17 cellular contexts compared by ENCODE assay signal in genomic region chr15:28995721-28996120, GRCh38.
DNase-seq lines count a peak whose midpoint lies in the region; TF ChIP-seq lines count a peak whose summit lies in the region.
"Had no signal": no experiment of that assay in that cellular context is flagged by ENCODE, and none has a peak within 500 bp of the region (broad histone marks: within the 10 kb centered on the region; RNA-seq: fewer than 3 reads in every experiment).

No MANE protein-coding gene starts in this region.

- H3K4me1 Mint-ChIP-seq in T-helper 2 cell treated with Interferon-gamma antibody and Interleukin-4, amounts not matched to agents 5 μg/mL and 100 μg/mL, for 36 hours (ENCODE audit: low read depth) = peaks cover 7% of the 10 kb centered on the region

- peak overlapping the region; percentile 97 for H3K27ac ChIP-seq in angular gyrus (ENCODE audit: low read depth, low read length)
- peak overlapping the region; percentile 99 for H3K27ac ChIP-seq in cingulate gyrus (ENCODE audit: low read depth, low read length)
- peak overlapping the region in 7 of 8 donors; percentile 39 to 83 (median 78) for H3K27ac ChIP-seq in spleen
- H3K27ac ChIP-seq: C4-2B had no signal

- intact Hi-C loops in spleen (cut with DNase I; ENCODE audit: low total_unique reads) (no loop called here), cardiac septum (cut with DNase I) (no loop called here)

- H3K27ac Mint-ChIP-seq in T-helper 2 cell treated with Interferon-gamma antibody and Interleukin-4, amounts not matched to agents 5 μg/mL and 100 μg/mL, for 36 hours = no peak overlapping the region

- H3K9me3 ChIP-seq in spleen = no peaks in the 10 kb centered on the region

- DNase-seq in midbrain (lab: John Stamatoyannopoulos, UW) (peak; percentile 51), spleen (no peak), cardiac septum (ENCODE audit: low spot score) (no peak), iPS-NIHi7 (ENCODE audit: extremely low spot score) (no peak), CD1c-positive myeloid dendritic cell (ENCODE audit: extremely low spot score) (no peak)
- no peak for DNase-seq in T-helper 2 cell treated with Interferon-gamma antibody and Interleukin-4, amounts not matched to agents 5 μg/mL and 100 μg/mL, for 36 hours (ENCODE audit: low spot score)
- DNase-seq: DMS79 treated with DMSO at 0.1 percent for 48 hours, H9, IMR-90, Karpas-422, NCI-H1048, NCI-H1436, NCI-H2029, NCI-H2171 had no signal

- H3K4me3 ChIP-seq in spleen = no peak overlapping the region

- H3K27me3 ChIP-seq in spleen (replicated peaks in 1 of 7) = no peaks in the 10 kb centered on the region

- H3K36me3 Mint-ChIP-seq in T-helper 2 cell treated with Interferon-gamma antibody and Interleukin-4, amounts not matched to agents 5 μg/mL and 100 μg/mL, for 36 hours (ENCODE audit: low read depth) = no peaks in the 10 kb centered on the region

- 80 to 92% (median 85%) methylated on average over 9 of the region's 9 CpGs for WGBS in spleen, 5 donors

- no peaks in the 10 kb centered on the region for H3K9me3 Mint-ChIP-seq in T-helper 2 cell treated with Interferon-gamma antibody and Interleukin-4, amounts not matched to agents 5 μg/mL and 100 μg/mL, for 36 hours
- H3K9me3 Mint-ChIP-seq: H9 had no signal

- H3K4me1 ChIP-seq in spleen = peaks cover 13 to 58% (median 30%) of the 10 kb centered on the region in 6 donors

- no peaks in the 10 kb centered on the region for H3K27me3 Mint-ChIP-seq in T-helper 2 cell treated with Interferon-gamma antibody and Interleukin-4, amounts not matched to agents 5 μg/mL and 100 μg/mL, for 36 hours (ENCODE audit: low read depth)

- no peak for TF ChIP-seq CTCF in spleen (IDR thresholded peaks at IDR 0.05 in 8 of 11, conservative IDR thresholded peaks at IDR 0.05 in 3 of 11)

- H3K36me3 ChIP-seq in spleen = no peaks in the 10 kb centered on the region

- no peak overlapping the region for H3K4me3 Mint-ChIP-seq in T-helper 2 cell treated with Interferon-gamma antibody and Interleukin-4, amounts not matched to agents 5 μg/mL and 100 μg/mL, for 36 hours
- H3K4me3 Mint-ChIP-seq: H9 had no signal

- TF ChIP-seq POLR2A in spleen (IDR thresholded peaks at IDR 0.05) = no peak
